ENCODE assay signal across 26 cellular contexts in the genomic region with DNA sequence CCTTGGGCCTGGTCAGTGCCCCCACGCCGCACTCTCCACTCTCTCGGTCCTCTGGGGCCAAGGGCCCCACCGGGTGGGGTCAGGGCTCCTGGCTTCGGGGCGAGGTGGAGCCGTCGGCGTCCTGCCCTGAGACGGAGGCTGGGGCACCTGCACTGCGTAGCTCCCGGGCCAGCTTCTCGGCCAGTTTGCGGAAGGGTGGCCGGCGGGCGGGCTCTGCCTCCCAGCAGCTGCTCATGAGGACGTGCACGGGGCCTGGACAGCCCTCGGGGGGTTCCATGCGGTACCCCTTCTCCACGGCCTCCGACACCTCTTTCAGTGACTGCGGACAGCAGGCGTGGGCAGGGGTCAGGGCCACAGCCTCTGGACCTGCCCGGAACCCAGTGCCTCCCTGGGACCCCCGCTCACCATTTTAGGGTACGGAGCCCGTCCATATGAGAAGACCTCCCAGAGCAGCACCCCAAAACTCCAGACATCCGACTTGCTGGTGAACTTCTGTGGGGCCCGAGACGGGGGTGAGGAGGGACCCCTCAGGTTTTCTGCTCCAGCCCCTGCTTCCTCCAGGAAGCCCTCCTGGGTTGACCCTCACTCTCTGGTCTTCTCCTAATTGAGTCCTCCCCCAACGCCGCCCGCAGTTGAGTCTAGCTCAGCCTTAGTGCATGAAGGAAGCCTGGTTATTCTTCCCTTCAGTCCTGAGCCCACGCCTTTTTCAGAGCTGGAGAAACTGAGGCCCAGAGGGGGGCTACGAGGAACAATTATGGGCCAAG. TPM values are rescaled to one million over a fixed set of nuclear protein-coding genes. Genes with fewer than 3 reads are reported as not detected.
A peak's percentile ranks its signal among the peaks of the same experiment; 100 is the strongest.
DNase-seq lines count a peak whose midpoint lies in the region; ATAC-seq, FAIRE-seq and TF ChIP-seq lines count a peak whose summit lies in the region.
"Had no signal": no experiment of that assay in that cellular context is flagged by ENCODE, and none has a peak within 500 bp of the region (broad histone marks: within the 10 kb centered on the region; RNA-seq: fewer than 3 reads in every experiment).

No MANE protein-coding gene starts in this region.

- H3K79me1 ChIP-seq in neuronal stem cell (ENCODE audit: low read depth, low read length) (no peaks in the 10 kb centered on the region), H9 (ENCODE audit: insufficient read depth, low read depth, low read length, poor library complexity, severe bottlenecking) (no peaks in the 10 kb centered on the region)

- H3K4me3 Mint-ChIP-seq in H9 = no peak overlapping the region
- H3K4me3 Mint-ChIP-seq: CD4-positive, alpha-beta T cell; HFFc6 had no signal

- peak overlapping the region; percentile 23 for H3K23ac ChIP-seq in neuronal stem cell (ENCODE audit: low read depth, low read length, poor library complexity)
- H3K23ac ChIP-seq in H9 (ENCODE audit: insufficient read length, low read depth, low read length) = no peak overlapping the region

- no peak overlapping the region for H4K5ac ChIP-seq in H9 (ENCODE audit: insufficient read length, low read depth, low read length)

- peaks cover 11% of the 10 kb centered on the region; the same call in 2 of the 3 replicates for H3K36me3 ChIP-seq in K562 (ENCODE audit: control insufficient read depth, insufficient read depth, low read length)
- H3K36me3 ChIP-seq in neuronal stem cell (replicated peaks in 1 of 2; ENCODE audit: control insufficient read depth in 2 of 2, insufficient read depth in 2 of 2, low read length in 2 of 2) = no peaks in the 10 kb centered on the region

- no peak for TF ChIP-seq EP300 in A549 (IDR thresholded peaks at IDR 0.05)
- no peak for TF ChIP-seq EP300 in K562 (IDR thresholded peaks at IDR 0.05; ENCODE audit: low read length)

- TF ChIP-seq CTCF in A549 (IDR thresholded peaks at IDR 0.05) (no peak), K562 (IDR thresholded peaks at IDR 0.05 in 2 of 3, conservative IDR thresholded peaks at IDR 0.05 in 1 of 3; ENCODE audit: insufficient read depth in 2 of 3, low read depth in 1 of 3, low read length in 3 of 3) (no peak), H9 (conservative IDR thresholded peaks at IDR 0.05) (no peak)

- TF ChIP-seq POLR2A in A549 (IDR thresholded peaks at IDR 0.05; ENCODE audit: low read length) = no peak
- no peak for TF ChIP-seq POLR2A in K562 (conservative IDR thresholded peaks at IDR 0.05)

- peaks cover 19 to 21% (median 21%) of the 10 kb centered on the region in 3 experiments for H3K36me3 Mint-ChIP-seq in H9 (ENCODE audit: insufficient read depth in 1 of 3, low read depth in 3 of 3)

- H2AFZ ChIP-seq in K562 (ENCODE audit: low read depth, low read length) (no peak overlapping the region), neuronal stem cell (ENCODE audit: low read length) (no peak overlapping the region), H9 (ENCODE audit: low read length) (no peak overlapping the region)

- peaks cover 0 to 5% of the 10 kb centered on the region in 2 experiments; a peak in 1 of 4 replicates for H3K4me1 Mint-ChIP-seq in H9

- H3K79me2 ChIP-seq in K562 (ENCODE audit: control insufficient read depth, insufficient read depth, low read length) (no peaks in the 10 kb centered on the region), H9 (ENCODE audit: insufficient read depth, low read length) (no peaks in the 10 kb centered on the region)

- H2BK5ac ChIP-seq in neuronal stem cell (ENCODE audit: low read length) (peak overlapping the region; percentile 22), H9 (ENCODE audit: insufficient read length, low read length) (no peak overlapping the region)

- H3K56ac ChIP-seq in H9 (ENCODE audit: insufficient read length, low read depth, low read length) = no peak overlapping the region

- H3K27me3 Mint-ChIP-seq in H9 (ENCODE audit: low read depth) = peaks cover 15% of the 10 kb centered on the region
- H3K27me3 Mint-ChIP-seq: CD4-positive, alpha-beta T cell had no signal

- H3K4ac ChIP-seq in neuronal stem cell (ENCODE audit: low read length) = no peak overlapping the region
- no peak overlapping the region for H3K4ac ChIP-seq in H9 (ENCODE audit: low read depth, low read length)

- H3K9me1 ChIP-seq in K562 (ENCODE audit: control insufficient read depth, insufficient read depth, low read length) = no peaks in the 10 kb centered on the region

- H2BK12ac ChIP-seq in neuronal stem cell (ENCODE audit: low read length) = no peak overlapping the region
- H2BK12ac ChIP-seq in H9 (ENCODE audit: insufficient read length, low read depth, low read length) = no peak overlapping the region

- no peak overlapping the region for H4K8ac ChIP-seq in neuronal stem cell (ENCODE audit: low read depth, low read length)
- no peak overlapping the region for H4K8ac ChIP-seq in H9 (replicated peaks; ENCODE audit: insufficient read length, low read depth, low read length)

- H3K14ac ChIP-seq in neuronal stem cell (ENCODE audit: low read length) = no peak overlapping the region
- no peak overlapping the region for H3K14ac ChIP-seq in H9 (ENCODE audit: insufficient read depth, low read length)

- H3T11ph ChIP-seq in H9 (ENCODE audit: low read length) = no peak overlapping the region

- H3K27ac Mint-ChIP-seq in H9 = no peak overlapping the region
- H3K27ac Mint-ChIP-seq: CD4-positive, alpha-beta T cell; HFFc6 had no signal

- H3K18ac ChIP-seq in neuronal stem cell (ENCODE audit: low read length) (peak overlapping the region; percentile 22), H9 (ENCODE audit: insufficient read length, low read depth, low read length) (no peak overlapping the region)

- no peak overlapping the region for H3K4me2 ChIP-seq in A549
- no peak overlapping the region for H3K4me2 ChIP-seq in K562 (ENCODE audit: insufficient read depth, low read length)
- H3K4me2 ChIP-seq in neuronal stem cell (ENCODE audit: insufficient read depth, low read length, poor library complexity, severe bottlenecking) = no peak overlapping the region
- no peak overlapping the region for H3K4me2 ChIP-seq in H9 (ENCODE audit: insufficient read depth, insufficient read length, low read length)

- H3K9ac ChIP-seq in K562 (ENCODE audit: insufficient read depth in 1 of 2, low read depth in 2 of 2, low read length in 2 of 2) = no peak overlapping the region
- no peak overlapping the region for H3K9ac ChIP-seq in neuronal stem cell (ENCODE audit: low read depth, low read length, poor library complexity)
- no peak overlapping the region for H3K9ac ChIP-seq in H9 (ENCODE audit: extremely low read depth, insufficient read length, low read length)

- H4K20me1 ChIP-seq in K562 (replicated peaks; ENCODE audit: control insufficient read depth, insufficient read depth, low read length) (no peaks in the 10 kb centered on the region), H9 (ENCODE audit: control insufficient read depth, insufficient read depth, insufficient read length) (no peaks in the 10 kb centered on the region)

- peaks cover 19% of the 10 kb centered on the region for H3K9me3 ChIP-seq in A549
- H3K9me3 ChIP-seq in K562 (replicated peaks; ENCODE audit: control insufficient read depth, insufficient read depth, low read depth, low read length) = peaks cover 20% of the 10 kb centered on the region
- peaks cover 16 to 19% of the 10 kb centered on the region in 2 donors for H3K9me3 ChIP-seq in neuronal stem cell (replicated peaks in 1 of 2; ENCODE audit: control insufficient read depth in 2 of 2, insufficient read depth in 1 of 2, low read depth in 1 of 2, low read length in 2 of 2)
- H3K9me3 ChIP-seq in H9 (ENCODE audit: control insufficient read depth, low read depth, low read length) = peaks cover 19% of the 10 kb centered on the region

- DNase-seq in A549 (ENCODE audit: low read depth in 1 of 2, low spot score in 1 of 2) (no peak), Daoy (ENCODE audit: low read depth) (peak; percentile 7), K562 (ENCODE audit: extremely low read depth in 1 of 4, low spot score in 3 of 4) (no peak), neuronal stem cell (ENCODE audit: low spot score) (no peak), H9 (no peak), dedifferentiated amniotic fluid mesenchymal stem cell (ENCODE audit: extremely low spot score) (no peak)
- DNase-seq in activated CD4-positive, alpha-beta T cell treated with anti-CD3 and anti-CD28 coated beads for 1 hour = no peak
- DNase-seq: AML-193; Caco-2; CD4-positive, alpha-beta T cell; DMS79 treated with DMSO at 0.1 percent for 48 hours; EL; HFFc6; IMR-90; KBM-7 had no signal

- peak; percentile 37 to 73; a peak in 3 of 6 replicates for ATAC-seq in A549
- ATAC-seq in K562 = no peak
- ATAC-seq: GM12878, HCT116 had no signal

- H3K27me3 ChIP-seq in K562 (ENCODE audit: control insufficient read depth in 2 of 2, insufficient read depth in 2 of 2, low read length in 2 of 2) (no peaks in the 10 kb centered on the region), neuronal stem cell (ENCODE audit: control insufficient read depth in 3 of 3, insufficient read depth in 3 of 3, low read depth in 1 of 3, low read length in 3 of 3) (peaks cover 0 to 5% (median 1%) of the 10 kb centered on the region in 3 experiments), H9 (ENCODE audit: insufficient read depth, low read length) (no peaks in the 10 kb centered on the region)

- H2BK15ac ChIP-seq in neuronal stem cell (ENCODE audit: low read length) (no peak overlapping the region), H9 (ENCODE audit: low read depth, low read length) (no peak overlapping the region)

- H3K23me2 ChIP-seq in H9 (ENCODE audit: insufficient read length, low read depth, low read length, poor library complexity, severe bottlenecking) = no peaks in the 10 kb centered on the region

- FAIRE-seq in A549 (lab: Jason Lieb, UNC) (no peak), K562 (lab: Jason Lieb, UNC) (no peak)
- FAIRE-seq: A204.1, D721Med, GM12878, GM19239, H1 had no signal

- TSS peak; percentile 44 for BruUV-seq in K562 (replicated peaks; lab: Mats Ljungman, UMichigan)

- 42% methylated on average over 12 of the region's 37 CpGs for WGBS in A549 (ENCODE audit: missing lambda C conversion rate)
- 80% methylated on average over 32 of the region's 37 CpGs for WGBS in K562 (ENCODE audit: insufficient coverage, low coverage, missing lambda C conversion rate)
- no CpG with 5 or more reads among the region's 37 CpGs for WGBS in neuronal stem cell (ENCODE audit: extremely low coverage in 2 of 2, insufficient read length in 2 of 2, insufficient replicate concordance in 1 of 2), 2 donors
- WGBS in H9 (ENCODE audit: extremely low coverage, insufficient read length, low lambda C conversion rate) = no CpG with 5 or more reads among the region's 37 CpGs

- no peak overlapping the region for H2BK20ac ChIP-seq in H9 (ENCODE audit: low read depth, low read length, poor library complexity, severe bottlenecking)

- peaks cover 21 to 23% of the 10 kb centered on the region in 2 experiments for H3K9me3 Mint-ChIP-seq in H9

- H2AK5ac ChIP-seq in neuronal stem cell (ENCODE audit: low read depth, low read length) = peak overlapping the region; percentile 86
- no peak overlapping the region for H2AK5ac ChIP-seq in H9 (ENCODE audit: insufficient read length, low read length)

- TF ChIP-seq RAD21 in A549 (conservative IDR thresholded peaks at IDR 0.05 in 1 of 2, IDR thresholded peaks at IDR 0.05 in 1 of 2) = no peak
- no peak for TF ChIP-seq RAD21 in K562 (CRISPR knock-in tag; conservative IDR thresholded peaks at IDR 0.05 in 1 of 2, IDR thresholded peaks at IDR 0.05 in 1 of 2)

- no peak overlapping the region for H3K27ac ChIP-seq in A549
- no peak overlapping the region for H3K27ac ChIP-seq in K562 (ENCODE audit: extremely low read depth, low read depth, low read length)
- no peak overlapping the region for H3K27ac ChIP-seq in neuronal stem cell (replicated peaks; ENCODE audit: low read length)
- H3K27ac ChIP-seq in H9 (ENCODE audit: insufficient read length, low read depth, low read length) = no peak overlapping the region
- H3K27ac ChIP-seq: C4-2B, HL-60 had no signal

- H3K4me1 ChIP-seq in A549 (no peaks in the 10 kb centered on the region), K562 (replicated peaks in 1 of 2; ENCODE audit: control insufficient read depth in 2 of 2, insufficient read depth in 2 of 2, low read length in 2 of 2) (peaks cover 0 to 30% of the 10 kb centered on the region in 2 experiments; a peak in 3 of 5 replicates), neuronal stem cell (ENCODE audit: control insufficient read depth in 2 of 2, insufficient read depth in 1 of 2, low read depth in 1 of 2, low read length in 2 of 2) (peaks cover 0 to 3% of the 10 kb centered on the region in 2 donors), H9 (ENCODE audit: insufficient read depth, low read length) (no peaks in the 10 kb centered on the region)
- H3K4me1 ChIP-seq: Caco-2 had no signal

- POLR2A ChIA-PET in A549 (lab: Yijun Ruan, JAX) (interaction anchor here (0.6 kb wide), 1 partner anchor 209 kb away, joined by 7 read pairs; no protein-coding TSS in a partner anchor), K562 (lab: Yijun Ruan, JAX) (interaction anchor here (0.5 to 1.6 kb wide), 5 partner anchors 9 to 233 kb away, joined by 3 to 7 read pairs (median 3); no protein-coding TSS in a partner anchor)

- in situ Hi-C loops in K562 (cut with MboI) = no loop called here

- H3K4me3 ChIP-seq in A549 (no peak overlapping the region), K562 (no peak overlapping the region), neuronal stem cell (ENCODE audit: low read length in 2 of 2) (no peak overlapping the region)
- H3K4me3 ChIP-seq: GM12878 had no signal

- intact Hi-C loops in K562 (cut with micrococcal nuclease) = no loop called here

- H4K91ac ChIP-seq in neuronal stem cell (ENCODE audit: low read depth, low read length, poor library complexity) (no peak overlapping the region), H9 (ENCODE audit: insufficient read length, low read depth, low read length) (no peak overlapping the region)

- CTCF ChIA-PET in A549 (lab: Yijun Ruan, JAX) = interaction anchor here (1.8 kb wide), 1 partner anchor 15 kb away, joined by 5 read pairs; no protein-coding TSS in a partner anchor
- CTCF ChIA-PET in K562 (lab: Yijun Ruan, JAX; ENCODE audit: low intra/inter-chr PET ratio) = no interaction called here

- no peak overlapping the region for H2BK120ac ChIP-seq in neuronal stem cell (ENCODE audit: low read depth, low read length)
- H2BK120ac ChIP-seq in H9 (ENCODE audit: low read depth, low read length, poor library complexity, severe bottlenecking) = no peak overlapping the region

RNA-seq across cellular contexts. Expression of a gene that starts 6.3 kb away (rescaled TPM):
- not detected in 2 replicates for polyA plus RNA-seq in A549 (2011; rRNA removed)
- not detected in 2 replicates for polyA plus RNA-seq in A549 (2012; cell fraction: cytosol; rRNA removed)
- polyA plus RNA-seq in A549 (2012; cell fraction: nucleus; rRNA removed) = not detected in 2 replicates
- not detected in 3 replicates for polyA plus RNA-seq in A549 (2017; fragmentation: RNase III; extraction: RNeasy Plus Mini Kit Qiagen cat#74134 plus additional on column Dnase treatment)
- not detected in 2 replicates for polyA minus RNA-seq in A549 (2011; rRNA and poly(A)+ RNA removed)
- not detected in 2 replicates for total RNA-seq in Daoy (2014; rRNA removed; shearing (Covaris generic))
- not detected in 2 replicates for total RNA-seq in K562 (2011; cell fraction: chromatin; rRNA removed; ENCODE audit: low replicate concordance)
- total RNA-seq in K562 (2011; cell fraction: nucleolus; rRNA removed) = not detected in 2 replicates
- total RNA-seq in K562 (2011; cell fraction: nucleoplasm; rRNA removed) = not detected in 2 replicates
- total RNA-seq in K562 (2014; rRNA removed) = not detected in 2 replicates
- total RNA-seq in K562 (2014; rRNA removed; fragmentation: Illumina TruSeq; extraction: Trizol) = not detected in 2 replicates
- total RNA-seq in K562 (2015; rRNA removed; fragmentation: Illumina TruSeq; extraction: Trizol) = not detected in 2 replicates
- not detected in 2 replicates for total RNA-seq in K562 (2021)
- not detected in 2 replicates for polyA plus RNA-seq in K562 (2011; rRNA removed)
- polyA plus RNA-seq in K562 (2011; cell fraction: cytosol; rRNA removed) = 0.07 TPM in 1 of 2 replicates, not detected in the other
- not detected in 2 replicates for polyA plus RNA-seq in K562 (2011; cell fraction: nucleus; rRNA removed)
- polyA plus RNA-seq in K562 (2012) = not detected in 2 replicates
- polyA plus RNA-seq in K562 (2014; fragmentation: Illumina TruSeq; extraction: Trizol) = not detected in 2 replicates
- not detected for polyA plus RNA-seq in K562 (2014; fragmentation: Nextera tagmentation; extraction: Ambion mirVana)
- polyA plus RNA-seq in K562 (2014; rRNA removed) = not detected in 2 replicates
- polyA minus RNA-seq in K562 (2011; rRNA and poly(A)+ RNA removed) = not detected in 2 replicates
- polyA minus RNA-seq in K562 (2011; cell fraction: cytosol; rRNA and poly(A)+ RNA removed) = not detected in 2 replicates
- not detected in 2 replicates for polyA minus RNA-seq in K562 (2011; cell fraction: nucleus; rRNA and poly(A)+ RNA removed)
- polyA plus RNA-seq in neuronal stem cell (2013, experiment 1 of 2) = 0.01 TPM
- 0.03 TPM for polyA plus RNA-seq in neuronal stem cell (2013, experiment 2 of 2)
- not detected in 2 replicates for total RNA-seq in H9 (2021)
- total RNA-seq: Caco-2; CD4-positive, alpha-beta T cell; G401; GM12878; H1; HFFc6; HT1080; IMR-90 had no signal
- polyA plus RNA-seq: BJ, GM12878, IMR-90 had no signal

RNA-seq across cellular contexts. Expression of a gene that starts 7.9 kb away (rescaled TPM):
- polyA plus RNA-seq in A549 (2011; rRNA removed) = 0.12 and 0.13 TPM in 2 replicates
- 0.13 TPM in 2 replicates for polyA plus RNA-seq in A549 (2012; cell fraction: cytosol; rRNA removed)
- polyA plus RNA-seq in A549 (2012; cell fraction: nucleus; rRNA removed) = 0.55 and 0.71 TPM in 2 replicates
- 0.25 to 0.45 TPM (median 0.32 TPM) in 3 replicates for polyA plus RNA-seq in A549 (2017; fragmentation: RNase III; extraction: RNeasy Plus Mini Kit Qiagen cat#74134 plus additional on column Dnase treatment)
- not detected in 2 replicates for polyA minus RNA-seq in A549 (2011; rRNA and poly(A)+ RNA removed)
- 0.86 and 4.0 TPM in 2 replicates for total RNA-seq in Daoy (2014; rRNA removed; shearing (Covaris generic))
- 11.1 and 55.0 TPM in 2 replicates for total RNA-seq in K562 (2011; cell fraction: chromatin; rRNA removed; ENCODE audit: low replicate concordance)
- total RNA-seq in K562 (2011; cell fraction: nucleolus; rRNA removed) = 38.4 and 53.0 TPM in 2 replicates
- total RNA-seq in K562 (2011; cell fraction: nucleoplasm; rRNA removed) = 22.6 and 29.8 TPM in 2 replicates
- 41.2 and 57.1 TPM in 2 replicates for total RNA-seq in K562 (2014; rRNA removed)
- 6.1 and 8.4 TPM in 2 replicates for total RNA-seq in K562 (2014; rRNA removed; fragmentation: Illumina TruSeq; extraction: Trizol)
- total RNA-seq in K562 (2015; rRNA removed; fragmentation: Illumina TruSeq; extraction: Trizol) = 21.4 and 23.2 TPM in 2 replicates
- total RNA-seq in K562 (2021) = 41.5 and 45.3 TPM in 2 replicates
- 31.1 and 32.8 TPM in 2 replicates for polyA plus RNA-seq in K562 (2011; rRNA removed)
- polyA plus RNA-seq in K562 (2011; cell fraction: cytosol; rRNA removed) = 41.1 and 137 TPM in 2 replicates
- polyA plus RNA-seq in K562 (2011; cell fraction: nucleus; rRNA removed) = 69.7 and 163 TPM in 2 replicates
- polyA plus RNA-seq in K562 (2012) = 26.0 and 36.8 TPM in 2 replicates
- 10.8 and 15.7 TPM in 2 replicates for polyA plus RNA-seq in K562 (2014; fragmentation: Illumina TruSeq; extraction: Trizol)
- under 1 TPM; 0.08 to 0.71 TPM for polyA plus RNA-seq in K562 (2014; fragmentation: Nextera tagmentation; extraction: Ambion mirVana)
- polyA plus RNA-seq in K562 (2014; rRNA removed) = 37.5 and 37.9 TPM in 2 replicates
- polyA minus RNA-seq in K562 (2011; rRNA and poly(A)+ RNA removed) = 13.5 and 29.7 TPM in 2 replicates
- polyA minus RNA-seq in K562 (2011; cell fraction: cytosol; rRNA and poly(A)+ RNA removed) = 38.7 and 58.7 TPM in 2 replicates
- polyA minus RNA-seq in K562 (2011; cell fraction: nucleus; rRNA and poly(A)+ RNA removed) = 26.9 and 35.3 TPM in 2 replicates
- 1.4 TPM for polyA plus RNA-seq in neuronal stem cell (2013, experiment 1 of 2)
- polyA plus RNA-seq in neuronal stem cell (2013, experiment 2 of 2) = 1.6 TPM
- 11.0 and 13.5 TPM in 2 replicates for total RNA-seq in H9 (2021)
- total RNA-seq: HFFc6, HT1080, IMR-90 had no signal
- polyA plus RNA-seq: BJ, IMR-90 had no signal

RNA-seq across cellular contexts. Expression of a gene that starts 15.8 kb away (rescaled TPM):
- polyA plus RNA-seq in A549 (2011; rRNA removed) = 27.1 and 30.8 TPM in 2 replicates
- polyA plus RNA-seq in A549 (2012; cell fraction: cytosol; rRNA removed) = 73.1 and 78.8 TPM in 2 replicates
- 37.9 and 44.6 TPM in 2 replicates for polyA plus RNA-seq in A549 (2012; cell fraction: nucleus; rRNA removed)
- polyA plus RNA-seq in A549 (2017; fragmentation: RNase III; extraction: RNeasy Plus Mini Kit Qiagen cat#74134 plus additional on column Dnase treatment) = 45.3 to 48.9 TPM (median 47.5 TPM) in 3 replicates
- 5.1 and 8.6 TPM in 2 replicates for polyA minus RNA-seq in A549 (2011; rRNA and poly(A)+ RNA removed)
- total RNA-seq in Daoy (2014; rRNA removed; shearing (Covaris generic)) = 140 and 153 TPM in 2 replicates
- total RNA-seq in K562 (2011; cell fraction: chromatin; rRNA removed; ENCODE audit: low replicate concordance) = 2.2 and 8.0 TPM in 2 replicates
- total RNA-seq in K562 (2011; cell fraction: nucleolus; rRNA removed) = 17.5 and 22.6 TPM in 2 replicates
- total RNA-seq in K562 (2011; cell fraction: nucleoplasm; rRNA removed) = 10.3 and 13.7 TPM in 2 replicates
- 120 and 124 TPM in 2 replicates for total RNA-seq in K562 (2014; rRNA removed)
- total RNA-seq in K562 (2014; rRNA removed; fragmentation: Illumina TruSeq; extraction: Trizol) = 31.5 and 35.9 TPM in 2 replicates
- 93.8 and 97.3 TPM in 2 replicates for total RNA-seq in K562 (2015; rRNA removed; fragmentation: Illumina TruSeq; extraction: Trizol)
- total RNA-seq in K562 (2021) = 83.2 and 87.9 TPM in 2 replicates
- 44.2 and 52.3 TPM in 2 replicates for polyA plus RNA-seq in K562 (2011; rRNA removed)
- 78.5 and 131 TPM in 2 replicates for polyA plus RNA-seq in K562 (2011; cell fraction: cytosol; rRNA removed)
- 26.1 and 29.8 TPM in 2 replicates for polyA plus RNA-seq in K562 (2011; cell fraction: nucleus; rRNA removed)
- 61.4 and 75.3 TPM in 2 replicates for polyA plus RNA-seq in K562 (2012)
- 56.9 and 68.4 TPM in 2 replicates for polyA plus RNA-seq in K562 (2014; fragmentation: Illumina TruSeq; extraction: Trizol)
- 10 to 100 TPM in 1 of 2 experiments, 1 to 10 TPM in 1; 3.5 to 13.6 TPM for polyA plus RNA-seq in K562 (2014; fragmentation: Nextera tagmentation; extraction: Ambion mirVana)
- polyA plus RNA-seq in K562 (2014; rRNA removed) = 93.7 and 131 TPM in 2 replicates
- 4.1 and 5.0 TPM in 2 replicates for polyA minus RNA-seq in K562 (2011; rRNA and poly(A)+ RNA removed)
- 8.6 and 16.9 TPM in 2 replicates for polyA minus RNA-seq in K562 (2011; cell fraction: cytosol; rRNA and poly(A)+ RNA removed)
- polyA minus RNA-seq in K562 (2011; cell fraction: nucleus; rRNA and poly(A)+ RNA removed) = 6.2 and 6.3 TPM in 2 replicates
- polyA plus RNA-seq in neuronal stem cell (2013, experiment 1 of 2) = 39.9 TPM
- 40.6 TPM for polyA plus RNA-seq in neuronal stem cell (2013, experiment 2 of 2)
- 60.0 and 65.5 TPM in 2 replicates for total RNA-seq in H9 (2021)

RNA-seq across cellular contexts. Expression of a gene that starts 16.8 kb away (rescaled TPM):
- polyA plus RNA-seq in A549 (2011; rRNA removed) (5.5 and 6.9 TPM in 2 replicates), A549 (2017; fragmentation: RNase III; extraction: RNeasy Plus Mini Kit Qiagen cat#74134 plus additional on column Dnase treatment) (8.7 to 10.0 TPM (median 9.8 TPM) in 3 replicates), K562 (2011; rRNA removed) (11.5 and 20.7 TPM in 2 replicates), K562 (2014; fragmentation: Illumina TruSeq; extraction: Trizol) (9.0 and 18.5 TPM in 2 replicates), K562 (2014; fragmentation: Nextera tagmentation; extraction: Ambion mirVana) (under 1 TPM; 0.10 to 0.42 TPM), K562 (2014; rRNA removed) (25.0 and 28.2 TPM in 2 replicates)
- 12.6 and 17.7 TPM in 2 replicates for polyA plus RNA-seq in A549 (2012; cell fraction: cytosol; rRNA removed)
- 52.5 and 64.9 TPM in 2 replicates for polyA plus RNA-seq in A549 (2012; cell fraction: nucleus; rRNA removed)
- 4.7 and 5.7 TPM in 2 replicates for polyA minus RNA-seq in A549 (2011; rRNA and poly(A)+ RNA removed)
- total RNA-seq in Daoy (2014; rRNA removed; shearing (Covaris generic)) = 30.9 and 32.6 TPM in 2 replicates
- 27.4 and 90.5 TPM in 2 replicates for total RNA-seq in K562 (2011; cell fraction: chromatin; rRNA removed; ENCODE audit: low replicate concordance)
- 79.5 and 85.9 TPM in 2 replicates for total RNA-seq in K562 (2011; cell fraction: nucleolus; rRNA removed)
- total RNA-seq in K562 (2011; cell fraction: nucleoplasm; rRNA removed) = 36.4 and 47.7 TPM in 2 replicates
- total RNA-seq in K562 (2014; rRNA removed) (28.8 and 29.5 TPM in 2 replicates), K562 (2014; rRNA removed; fragmentation: Illumina TruSeq; extraction: Trizol) (1.4 and 2.8 TPM in 2 replicates), K562 (2015; rRNA removed; fragmentation: Illumina TruSeq; extraction: Trizol) (10.8 and 14.0 TPM in 2 replicates), K562 (2021) (19.7 and 23.8 TPM in 2 replicates), H9 (2021) (21.3 and 21.8 TPM in 2 replicates)
- polyA plus RNA-seq in K562 (2011; cell fraction: cytosol; rRNA removed) = 17.0 and 42.5 TPM in 2 replicates
- polyA plus RNA-seq in K562 (2011; cell fraction: nucleus; rRNA removed) = 56.1 and 107 TPM in 2 replicates
- polyA plus RNA-seq in K562 (2012) = 11.3 and 21.1 TPM in 2 replicates
- polyA minus RNA-seq in K562 (2011; rRNA and poly(A)+ RNA removed) = 3.0 and 6.7 TPM in 2 replicates
- 13.3 and 13.6 TPM in 2 replicates for polyA minus RNA-seq in K562 (2011; cell fraction: cytosol; rRNA and poly(A)+ RNA removed)
- polyA minus RNA-seq in K562 (2011; cell fraction: nucleus; rRNA and poly(A)+ RNA removed) = 27.1 and 27.5 TPM in 2 replicates
- 19.0 TPM for polyA plus RNA-seq in neuronal stem cell (2013, experiment 1 of 2)
- 17.8 TPM for polyA plus RNA-seq in neuronal stem cell (2013, experiment 2 of 2)
